ENCODE assay signal across 11 cellular contexts in the genomic region with DNA sequence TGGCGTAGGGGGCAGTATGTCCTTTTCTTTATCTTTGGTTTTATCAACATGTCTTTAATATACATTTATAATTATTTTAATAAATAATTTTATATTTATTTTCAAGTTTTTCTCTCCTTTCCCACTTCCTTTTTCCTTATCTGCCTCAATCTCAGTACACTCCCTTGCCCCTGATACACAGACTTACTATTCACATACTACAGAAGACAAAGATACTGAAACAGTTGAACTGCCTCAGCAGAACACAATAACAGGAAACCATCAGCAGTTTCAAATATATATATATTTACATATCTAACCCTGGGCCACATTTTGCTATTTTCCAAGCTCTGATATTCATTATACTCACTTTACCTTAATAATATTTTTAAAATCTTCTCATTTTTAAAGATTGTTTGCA. TPM values are rescaled to one million over a fixed set of nuclear protein-coding genes. Genes with fewer than 3 reads are reported as not detected.
DNase-seq lines count a peak whose midpoint lies in the region; ATAC-seq and TF ChIP-seq lines count a peak whose summit lies in the region.
"Had no signal": no experiment of that assay in that cellular context is flagged by ENCODE, and none has a peak within 500 bp of the region (broad histone marks: within the 10 kb centered on the region; RNA-seq: fewer than 3 reads in every experiment).

No MANE protein-coding gene starts in this region.

- H3K4me1 ChIP-seq in endodermal cell (ENCODE audit: control insufficient read depth, insufficient read depth, low read length): no peaks in the 10 kb centered on the region

- no peak for DNase-seq in endodermal cell
- no peak for DNase-seq in activated gamma-delta T cell treated with Interleukin-2 at 50 U/mL for 16 hours
- no peak for DNase-seq in medulla oblongata (ENCODE audit: extremely low spot score)
- no peak for DNase-seq in hepatic stellate cell (ENCODE audit: low spot score)
- DNase-seq: DMS153; NCI-H146; stimulated activated naive CD8-positive, alpha-beta T cell treated with anti-CD3 and anti-CD28 coated beads, Interleukin-15, amount 100 ng/mL, for 72 hours had no signal

- H3K36me3 ChIP-seq in endodermal cell (ENCODE audit: control insufficient read depth, insufficient read depth, low read length): peaks cover 93% of the 10 kb centered on the region

- H3K4me3 Mint-ChIP-seq in T-helper 1 cell treated with Interleukin-12 subunit alpha and Interleukin-12 subunit beta and Interleukin-4 antibody, amounts not matched to agents 30 μg/mL and 1 μg/mL, for 36 hours: no peak overlapping the region
- H3K4me3 Mint-ChIP-seq in endodermal cell: no peak overlapping the region
- H3K4me3 Mint-ChIP-seq: stimulated activated naive CD8-positive, alpha-beta T cell treated with anti-CD3 and anti-CD28 coated beads, Interleukin-15, amount 100 ng/mL, for 72 hours had no signal

- H3K27ac ChIP-seq in endodermal cell (ENCODE audit: low read depth, low read length): no peak overlapping the region

- H3K9me3 ChIP-seq in endodermal cell (ENCODE audit: control insufficient read depth, low read length): no peaks in the 10 kb centered on the region

- ATAC-seq in GM18519 (IDR thresholded peaks at IDR 0.05; ENCODE audit: low FRiP score, unreplicated experiment) (peak; percentile 87), GM21381 (IDR thresholded peaks at IDR 0.05; ENCODE audit: unreplicated experiment) (peak; percentile 90), HG03097 (IDR thresholded peaks at IDR 0.05; ENCODE audit: low FRiP score, unreplicated experiment) (peak; percentile 90)
- ATAC-seq: stimulated activated naive CD8-positive, alpha-beta T cell treated with anti-CD3 and anti-CD28 coated beads, Interleukin-15, amount 100 ng/mL, for 72 hours had no signal

- no peaks in the 10 kb centered on the region for H3K27me3 ChIP-seq in endodermal cell (ENCODE audit: control insufficient read depth, insufficient read depth, low read length, poor library complexity, severe bottlenecking)

- TF ChIP-seq CTCF in endodermal cell (conservative IDR thresholded peaks at IDR 0.05): no peak

- peaks cover 29% of the 10 kb centered on the region for H3K36me3 Mint-ChIP-seq in T-helper 1 cell treated with Interleukin-12 subunit alpha and Interleukin-12 subunit beta and Interleukin-4 antibody, amounts not matched to agents 30 μg/mL and 1 μg/mL, for 36 hours (ENCODE audit: low read depth)
- H3K36me3 Mint-ChIP-seq in endodermal cell (ENCODE audit: low read depth): peaks cover 70% of the 10 kb centered on the region

- H3K4me1 Mint-ChIP-seq in T-helper 1 cell treated with Interleukin-12 subunit alpha and Interleukin-12 subunit beta and Interleukin-4 antibody, amounts not matched to agents 30 μg/mL and 1 μg/mL, for 36 hours (ENCODE audit: low read depth): peaks cover 11% of the 10 kb centered on the region
- no peaks in the 10 kb centered on the region for H3K4me1 Mint-ChIP-seq in endodermal cell
- H3K4me1 Mint-ChIP-seq: stimulated activated naive CD8-positive, alpha-beta T cell treated with anti-CD3 and anti-CD28 coated beads, Interleukin-15, amount 100 ng/mL, for 72 hours had no signal

- no CpG with 5 or more reads among the region's 1 CpG for WGBS in endodermal cell (ENCODE audit: insufficient coverage in 1 of 2, insufficient read length in 1 of 2), 2 experiments

- H3K27me3 Mint-ChIP-seq in T-helper 1 cell treated with Interleukin-12 subunit alpha and Interleukin-12 subunit beta and Interleukin-4 antibody, amounts not matched to agents 30 μg/mL and 1 μg/mL, for 36 hours (ENCODE audit: low read depth): no peaks in the 10 kb centered on the region
- no peaks in the 10 kb centered on the region for H3K27me3 Mint-ChIP-seq in endodermal cell (ENCODE audit: insufficient read depth)
- H3K27me3 Mint-ChIP-seq: stimulated activated naive CD8-positive, alpha-beta T cell treated with anti-CD3 and anti-CD28 coated beads, Interleukin-15, amount 100 ng/mL, for 72 hours had no signal

- H3K4me3 ChIP-seq in endodermal cell (ENCODE audit: low read length): no peak overlapping the region

- peak overlapping the region; percentile 32 for H3K27ac Mint-ChIP-seq in T-helper 1 cell treated with Interleukin-12 subunit alpha and Interleukin-12 subunit beta and Interleukin-4 antibody, amounts not matched to agents 30 μg/mL and 1 μg/mL, for 36 hours
- H3K27ac Mint-ChIP-seq in endodermal cell: no peak overlapping the region

- no peak overlapping the region for H3K9ac ChIP-seq in endodermal cell (ENCODE audit: extremely low read depth, low read length, poor library complexity, severe bottlenecking)

- no peaks in the 10 kb centered on the region for H3K9me3 Mint-ChIP-seq in T-helper 1 cell treated with Interleukin-12 subunit alpha and Interleukin-12 subunit beta and Interleukin-4 antibody, amounts not matched to agents 30 μg/mL and 1 μg/mL, for 36 hours
- H3K9me3 Mint-ChIP-seq in endodermal cell: no peaks in the 10 kb centered on the region
- H3K9me3 Mint-ChIP-seq: stimulated activated naive CD8-positive, alpha-beta T cell treated with anti-CD3 and anti-CD28 coated beads, Interleukin-15, amount 100 ng/mL, for 72 hours had no signal

RNA-seq across cellular contexts. Expression of a gene that starts 19.8 kb away (rescaled TPM):
- total RNA-seq in endodermal cell: 10 to 100 TPM; 35.8 to 46.2 TPM
- 29.1 TPM for polyA plus RNA-seq in endodermal cell (2013, experiment 1 of 2)
- polyA plus RNA-seq in endodermal cell (2013, experiment 2 of 2): 29.0 TPM
